In genomic region chr1:243260221-243260880, GRCh38 we compare ENCODE assay signal across 20 cellular contexts.
"Had no signal": no experiment of that assay in that cellular context is flagged by ENCODE, and none has a peak within 500 bp of the region (broad histone marks: within the 10 kb centered on the region; RNA-seq: fewer than 3 reads in every experiment).

No MANE protein-coding gene starts in this region.

- H3K4me3 Mint-ChIP-seq: activated CD8-positive, alpha-beta memory T cell treated with anti-CD3 and anti-CD28 coated beads, Interleukin-2, amount 10 ng/mL, durations not matched to agents 7 days and 5 days; activated T-cell treated with anti-CD3 and anti-CD28 coated beads, Interleukin-2, amount 50 U/mL, for 4 hours; neural crest cell; stimulated activated naive CD8-positive, alpha-beta T cell treated with anti-CD3 and anti-CD28 coated beads, Interleukin-15, amount 100 ng/mL, for 72 hours had no signal

- H3K27me3 Mint-ChIP-seq: activated CD8-positive, alpha-beta memory T cell treated with anti-CD3 and anti-CD28 coated beads, Interleukin-2, amount 10 ng/mL, durations not matched to agents 7 days and 5 days; stimulated activated naive CD8-positive, alpha-beta T cell treated with anti-CD3 and anti-CD28 coated beads, Interleukin-15, amount 100 ng/mL, for 72 hours had no signal

- H3K4me3 ChIP-seq: colonic mucosa, heart right ventricle, lower lobe of right lung, ovary, sigmoid colon, spleen, upper lobe of left lung had no signal

- H3K27ac ChIP-seq: colonic mucosa, ovary, upper lobe of left lung had no signal

- H3K4me1 ChIP-seq: colonic mucosa had no signal

- H3K9me3 ChIP-seq: colonic mucosa, heart right ventricle, lower lobe of right lung, ovary, sigmoid colon, spleen, upper lobe of left lung had no signal

- H3K27ac Mint-ChIP-seq: activated CD8-positive, alpha-beta memory T cell treated with anti-CD3 and anti-CD28 coated beads, Interleukin-2, amount 10 ng/mL, durations not matched to agents 7 days and 5 days; activated naive CD4-positive, alpha-beta T cell treated with anti-CD3 and anti-CD28 coated beads, Interleukin-2, amount 50 U/mL, for 72 hours; stimulated activated naive CD8-positive, alpha-beta T cell treated with anti-CD3 and anti-CD28 coated beads, Interleukin-15, amount 100 ng/mL, for 72 hours had no signal

- H3K36me3 ChIP-seq: colonic mucosa, heart right ventricle, lower lobe of right lung, ovary, sigmoid colon, spleen, upper lobe of left lung had no signal

- FAIRE-seq: frontal cortex had no signal

- DNase-seq: activated CD4-positive, alpha-beta T cell treated with anti-CD3 and anti-CD28 coated beads, Interleukin-2, amount 50 U/mL, for 48 hours; activated CD4-positive, CD25-positive, alpha-beta regulatory T cell treated with anti-CD3 and anti-CD28 coated beads, Interleukin-2, amount 50 U/mL, for 72 hours; activated CD8-positive, alpha-beta memory T cell treated with anti-CD3 and anti-CD28 coated beads, Interleukin-2, amount 10 ng/mL, durations not matched to agents 7 days and 5 days; activated effector memory CD4-positive, alpha-beta T cell treated with Interleukin-2 at 50 U/mL for 16 hours; activated T-cell treated with anti-CD3 and anti-CD28 coated beads, Interleukin-2, amount 50 U/mL, for 4 hours; central memory CD4-positive, alpha-beta T cell; colonic mucosa; effector CD4-positive, alpha-beta T cell; heart right ventricle; left colon; lower lobe of right lung; ovary; sigmoid colon; spleen; stimulated activated naive CD8-positive, alpha-beta T cell treated with anti-CD3 and anti-CD28 coated beads, Interleukin-15, amount 100 ng/mL, for 72 hours; T-helper 9 cell had no signal

- H3K27me3 ChIP-seq: colonic mucosa, heart right ventricle, ovary, sigmoid colon, spleen, upper lobe of left lung had no signal

- H3K9me3 Mint-ChIP-seq: activated naive CD4-positive, alpha-beta T cell treated with anti-CD3 and anti-CD28 coated beads, Interleukin-2, amount 50 U/mL, for 72 hours; activated T-cell treated with anti-CD3 and anti-CD28 coated beads, Interleukin-2, amount 50 U/mL, for 4 hours; neural crest cell; stimulated activated naive CD8-positive, alpha-beta T cell treated with anti-CD3 and anti-CD28 coated beads, Interleukin-15, amount 100 ng/mL, for 72 hours had no signal

- ATAC-seq: activated CD8-positive, alpha-beta memory T cell treated with anti-CD3 and anti-CD28 coated beads, Interleukin-2, amount 10 ng/mL, durations not matched to agents 7 days and 5 days; activated naive CD4-positive, alpha-beta T cell treated with anti-CD3 and anti-CD28 coated beads, Interleukin-2, amount 50 U/mL, for 72 hours; activated T-cell treated with anti-CD3 and anti-CD28 coated beads, Interleukin-2, amount 50 U/mL, for 4 hours; heart right ventricle; left colon; lower lobe of right lung; stimulated activated naive CD8-positive, alpha-beta T cell treated with anti-CD3 and anti-CD28 coated beads, Interleukin-15, amount 100 ng/mL, for 72 hours had no signal
